ENCODE assay signal across 14 cellular contexts in genomic region chr4:177938226-177938625, GRCh38.
DNase-seq lines count a peak whose midpoint lies in the region; ATAC-seq and TF ChIP-seq lines count a peak whose summit lies in the region.
"Had no signal": no experiment of that assay in that cellular context is flagged by ENCODE, and none has a peak within 500 bp of the region (broad histone marks: within the 10 kb centered on the region; RNA-seq: fewer than 3 reads in every experiment).

No MANE protein-coding gene starts in this region.

- H3K4me3 ChIP-seq in PC-3 (ENCODE audit: low read length), result no peak overlapping the region
- no peak overlapping the region for H3K4me3 ChIP-seq in osteoblast (ENCODE audit: insufficient read depth, low read length)
- H3K4me3 ChIP-seq: GM12878, HAP-1 had no signal

- CTCF ChIA-PET in PC-3 (lab: Charles Lee), result no interaction called here

- H3K4me1 Mint-ChIP-seq in naive thymus-derived CD8-positive, alpha-beta T cell, result no peaks in the 10 kb centered on the region
- H3K4me1 Mint-ChIP-seq: CD14-positive monocyte had no signal

- in situ Hi-C loops in Caki2 (cut with HindIII; ENCODE audit: low pct_unique_long_range_greater_than_20kb, low sequenced_read_pairs), result no loop called here

- ATAC-seq in PC-3, result no peak; the same call in 1 of the 2 replicates
- ATAC-seq in foreskin keratinocyte, result no peak
- ATAC-seq in GM21515 (IDR thresholded peaks at IDR 0.05; ENCODE audit: unreplicated experiment), result no peak
- ATAC-seq in naive thymus-derived CD8-positive, alpha-beta T cell, result no peak
- no peak for ATAC-seq in GM18861 (IDR thresholded peaks at IDR 0.05; ENCODE audit: unreplicated experiment)
- ATAC-seq: CD8-positive, alpha-beta T cell; GM12878; HepG2 had no signal

- POLR2A ChIA-PET in PC-3 (lab: Charles Lee; ENCODE audit: unreplicated experiment), result no interaction called here
- POLR2A ChIA-PET in naive thymus-derived CD8-positive, alpha-beta T cell (lab: Charles Lee), result no interaction called here

- intact Hi-C loops in PC-3 (cut with micrococcal nuclease), result no loop called here

- H2AFZ ChIP-seq in PC-3 (ENCODE audit: low read length) (no peak overlapping the region), osteoblast (ENCODE audit: low read length) (no peak overlapping the region)

- H3K9me3 ChIP-seq in PC-3 (ENCODE audit: low read length) (no peaks in the 10 kb centered on the region), osteoblast (ENCODE audit: low read depth, low read length) (no peaks in the 10 kb centered on the region)
- H3K9me3 ChIP-seq: HAP-1 had no signal

- H3K4me2 ChIP-seq in PC-3 (ENCODE audit: low read length) (no peak overlapping the region), osteoblast (ENCODE audit: insufficient read depth, low read length) (no peak overlapping the region)

- H4K20me1 ChIP-seq in PC-3 (ENCODE audit: low read length), result no peaks in the 10 kb centered on the region
- no peaks in the 10 kb centered on the region for H4K20me1 ChIP-seq in osteoblast (ENCODE audit: insufficient read depth, low read length)

- no peaks in the 10 kb centered on the region for H3K36me3 ChIP-seq in PC-3 (ENCODE audit: low read depth, low read length)
- no peaks in the 10 kb centered on the region for H3K36me3 ChIP-seq in osteoblast (ENCODE audit: insufficient read depth, low read length)
- H3K36me3 ChIP-seq: HAP-1 had no signal

- H3K79me2 ChIP-seq in PC-3 (ENCODE audit: low read length) (no peaks in the 10 kb centered on the region), osteoblast (ENCODE audit: insufficient read depth, low read length) (no peaks in the 10 kb centered on the region)

- H3K4me3 Mint-ChIP-seq in naive thymus-derived CD8-positive, alpha-beta T cell, result no peak overlapping the region
- H3K4me3 Mint-ChIP-seq: CD14-positive monocyte; CD8-positive, alpha-beta T cell had no signal

- H3K27me3 ChIP-seq in PC-3 (ENCODE audit: low read length) (no peaks in the 10 kb centered on the region), foreskin keratinocyte (no peaks in the 10 kb centered on the region), osteoblast (ENCODE audit: insufficient read depth, low read length) (no peaks in the 10 kb centered on the region)

- TF ChIP-seq CTCF in PC-3 (conservative IDR thresholded peaks at IDR 0.05; ENCODE audit: low read depth, low read length), result no peak
- TF ChIP-seq CTCF in foreskin keratinocyte (conservative IDR thresholded peaks at IDR 0.05), result no peak
- TF ChIP-seq CTCF in osteoblast (IDR thresholded peaks at IDR 0.05; ENCODE audit: extremely low read depth, low read depth, low read length), result no peak

- no TSS peak for BruUV-seq in PC-3 (replicated peaks; lab: Mats Ljungman, UMichigan)

- H3K9me3 Mint-ChIP-seq in naive thymus-derived CD8-positive, alpha-beta T cell, result peaks cover 0 to 4% (median 0%) of the 10 kb centered on the region in 9 donors

- no peaks in the 10 kb centered on the region for H3K27me3 Mint-ChIP-seq in naive thymus-derived CD8-positive, alpha-beta T cell

- H3F3A ChIP-seq in PC-3 (ENCODE audit: low read length, unreplicated experiment), result no peaks in the 10 kb centered on the region

- H3K36me3 Mint-ChIP-seq in naive thymus-derived CD8-positive, alpha-beta T cell, result no peaks in the 10 kb centered on the region
- H3K36me3 Mint-ChIP-seq: CD14-positive monocyte; CD8-positive, alpha-beta T cell had no signal

- no peak overlapping the region for H3K9ac ChIP-seq in PC-3 (ENCODE audit: low read length)

- no peak overlapping the region for H3K27ac Mint-ChIP-seq in naive thymus-derived CD8-positive, alpha-beta T cell
- H3K27ac Mint-ChIP-seq: CD14-positive monocyte; CD8-positive, alpha-beta T cell had no signal

- no peaks in the 10 kb centered on the region for H3K4me1 ChIP-seq in PC-3 (ENCODE audit: insufficient read depth, low read length)
- H3K4me1 ChIP-seq in foreskin keratinocyte, result no peaks in the 10 kb centered on the region
- no peaks in the 10 kb centered on the region for H3K4me1 ChIP-seq in osteoblast (ENCODE audit: insufficient read depth, low read length)
- H3K4me1 ChIP-seq: HAP-1 had no signal

- H3K27ac ChIP-seq in PC-3 (ENCODE audit: low read length), result no peak overlapping the region
- no peak overlapping the region for H3K27ac ChIP-seq in foreskin keratinocyte
- H3K27ac ChIP-seq in osteoblast (ENCODE audit: low read depth, low read length), result no peak overlapping the region

- no peaks in the 10 kb centered on the region for H3K9me2 ChIP-seq in PC-3 (replicated peaks; ENCODE audit: low read length)

- peak; percentile 23 for DNase-seq in Caki2 (ENCODE audit: low read depth)
- DNase-seq in PC-3, result peak; percentile 16
- DNase-seq in foreskin keratinocyte, result peak; percentile 16 to 46
- DNase-seq in osteoblast (ENCODE audit: insufficient read length, low spot score, missing footprints), result peak; percentile 34
- no peak for DNase-seq in naive thymus-derived CD8-positive, alpha-beta T cell
- no peak for DNase-seq in stimulated activated naive CD4-positive, alpha-beta T cell treated with Interleukin-2 at 50 U/mL for 16 hours (lab: John Stamatoyannopoulos, UW)
- DNase-seq: CD8-positive, alpha-beta T cell; DMS79 had no signal

Comparison
In these comparisons a context has a peak if more than half of its experiments do, and no peak if none do; other contexts are left out.
1. DNase-seq: peak in Caki2 (single experiment), PC-3 (single experiment), foreskin keratinocyte (2 of 2) and osteoblast (single experiment); none in naive thymus-derived CD8-positive, alpha-beta T cell (0 of 10) and stimulated activated naive CD4-positive, alpha-beta T cell treated with Interleukin-2 at 50 U/mL for 16 hours (single experiment).